24 cellular contexts compared by ENCODE assay signal in the genomic region with DNA sequence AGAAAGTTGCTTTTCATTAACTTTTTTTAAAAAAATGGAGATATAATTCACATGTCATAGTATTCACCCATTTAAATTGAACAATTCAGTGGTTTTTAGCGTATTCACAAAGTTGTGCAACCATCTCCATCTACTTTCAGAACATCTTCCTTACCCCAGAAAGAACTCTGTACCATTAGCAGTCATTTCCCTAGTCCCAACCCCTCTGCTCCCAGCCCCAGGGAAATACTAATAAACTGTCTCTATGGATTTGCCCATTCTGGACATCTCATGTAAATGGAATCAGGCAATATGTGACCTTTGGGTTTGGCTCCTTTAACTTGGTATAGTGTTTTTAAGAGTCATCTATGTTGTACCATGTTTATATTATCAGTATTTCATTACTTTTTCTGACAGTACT. TPM values are rescaled to one million over a fixed set of nuclear protein-coding genes. Genes with fewer than 3 reads are reported as not detected.
DNase-seq lines count a peak whose midpoint lies in the region; ATAC-seq and FAIRE-seq lines count a peak whose summit lies in the region.
"Had no signal": no experiment of that assay in that cellular context is flagged by ENCODE, and none has a peak within 500 bp of the region (broad histone marks: within the 10 kb centered on the region; RNA-seq: fewer than 3 reads in every experiment).

No MANE protein-coding gene starts in this region.

- H3K27ac Mint-ChIP-seq in naive thymus-derived CD8-positive, alpha-beta T cell, result no peak overlapping the region
- H3K27ac Mint-ChIP-seq: CD4-positive, alpha-beta T cell had no signal

- peaks cover 27 to 62% of the 10 kb centered on the region in 2 donors for H3K4me1 ChIP-seq in mucosa of rectum (ENCODE audit: control insufficient read depth in 2 of 2, insufficient read depth in 2 of 2, low read length in 2 of 2)
- H3K4me1 ChIP-seq: BE2C; BLaER1 treated with 17β-estradiol and CSF1 and Interleukin-3, amounts not matched to agents 10 nM and 100 nM had no signal

- no peak for ATAC-seq in naive thymus-derived CD8-positive, alpha-beta T cell
- ATAC-seq: A549 had no signal

- H3K36me3 ChIP-seq in mucosa of rectum (ENCODE audit: control insufficient read depth in 2 of 2, insufficient read depth in 2 of 2, low read length in 2 of 2), result peaks cover 7 to 14% of the 10 kb centered on the region in 2 donors
- H3K36me3 ChIP-seq: BE2C had no signal

- H3K27ac ChIP-seq in mucosa of rectum (ENCODE audit: low read depth in 2 of 2, low read length in 2 of 2), result peak overlapping the region; percentile 9 to 53
- H3K27ac ChIP-seq: A549; BLaER1 treated with 17β-estradiol and CSF1 and Interleukin-3, amounts not matched to agents 10 nM and 100 nM; GM23248 had no signal

- peaks cover 0 to 3% (median 1%) of the 10 kb centered on the region in 5 donors for H3K27me3 Mint-ChIP-seq in naive thymus-derived CD8-positive, alpha-beta T cell

- H3K27me3 ChIP-seq in mucosa of rectum (ENCODE audit: control insufficient read depth in 2 of 2, insufficient read depth in 2 of 2, low read length in 2 of 2), result no peaks in the 10 kb centered on the region
- H3K27me3 ChIP-seq: BLaER1 treated with 17β-estradiol and CSF1 and Interleukin-3, amounts not matched to agents 10 nM and 100 nM had no signal

- H3K9me3 Mint-ChIP-seq in naive thymus-derived CD8-positive, alpha-beta T cell, result no peaks in the 10 kb centered on the region
- H3K9me3 Mint-ChIP-seq: CD4-positive, alpha-beta T cell; CD8-positive, alpha-beta memory T cell had no signal

- peak overlapping the region in 1 of 2 donors; percentile 26 for H3K4me3 ChIP-seq in mucosa of rectum (ENCODE audit: low read length in 2 of 2)
- H3K4me3 ChIP-seq: A549; BLaER1 treated with 17β-estradiol and CSF1 and Interleukin-3, amounts not matched to agents 10 nM and 100 nM; GM23248 had no signal

- DNase-seq in EH (ENCODE audit: low read depth) (peak; percentile 9), MV-4-11 (lab: John Stamatoyannopoulos, UW) (peak; percentile 21), NCI-H345 (lab: John Stamatoyannopoulos, UW) (no peak), HTR-8/SVneo (ENCODE audit: insufficient read length, low spot score) (no peak)
- no peak for DNase-seq in naive thymus-derived CD8-positive, alpha-beta T cell
- DNase-seq: 8988T; ACHN; AML-193; BE2C; CD4-positive, alpha-beta T cell; CD8-positive, alpha-beta memory T cell; DMS 273 treated with DMSO at 0.1 percent for 48 hours; DMS53; DMS79 treated with DMSO at 0.1 percent for 48 hours; GM23248; H7; HCEC 1CT had no signal

- H3K4me1 Mint-ChIP-seq in naive thymus-derived CD8-positive, alpha-beta T cell, result peaks cover 0 to 8% (median 4%) of the 10 kb centered on the region in 4 donors

- no peak overlapping the region for H3K4me3 Mint-ChIP-seq in naive thymus-derived CD8-positive, alpha-beta T cell
- H3K4me3 Mint-ChIP-seq: CD4-positive, alpha-beta T cell; CD8-positive, alpha-beta memory T cell had no signal

- no peak for FAIRE-seq in HTR-8/SVneo (lab: Jason Lieb, UNC)
- FAIRE-seq: A549, D721Med, G401.6, GM12892, H1 had no signal

- no peaks in the 10 kb centered on the region for H3K9me3 ChIP-seq in mucosa of rectum (ENCODE audit: control insufficient read depth in 2 of 2, low read length in 2 of 2)
- H3K9me3 ChIP-seq: A549, BE2C had no signal

- no peak overlapping the region for H3K9ac ChIP-seq in mucosa of rectum (ENCODE audit: low read depth in 1 of 2, low read length in 2 of 2)
- H3K9ac ChIP-seq: BLaER1 treated with 17β-estradiol and CSF1 and Interleukin-3, amounts not matched to agents 10 nM and 100 nM; GM23248 had no signal

- no peaks in the 10 kb centered on the region for H3K36me3 Mint-ChIP-seq in naive thymus-derived CD8-positive, alpha-beta T cell
- H3K36me3 Mint-ChIP-seq: CD8-positive, alpha-beta memory T cell had no signal

- POLR2A ChIA-PET in naive thymus-derived CD8-positive, alpha-beta T cell (lab: Charles Lee), result no interaction called here

RNA-seq across cellular contexts. Expression of gene GATM, which starts 55.8 kb away (rescaled TPM):
- total RNA-seq in naive thymus-derived CD8-positive, alpha-beta T cell, result 1 to 10 TPM; 5.0 to 5.3 TPM
- 1 to 10 TPM in 1 of 3 donors, under 1 TPM in 1, not detected in 1; 0.48 to 2.9 TPM for polyA plus RNA-seq in naive thymus-derived CD8-positive, alpha-beta T cell
- total RNA-seq: GM23248 had no signal
- polyA plus RNA-seq: GM23248 had no signal

Comparison
In these comparisons a context has a peak if more than half of its experiments do, and no peak if none do; other contexts are left out.
1. DNase-seq: peak in EH (single experiment) and MV-4-11 (single experiment); none in naive thymus-derived CD8-positive, alpha-beta T cell (0 of 10), NCI-H345 (single experiment) and HTR-8/SVneo (single experiment).